1 cellular context compared by ENCODE assay signal in genomic region chr16:86222965-86223551, GRCh38.
TF ChIP-seq lines count a peak whose summit lies in the region.

No MANE protein-coding gene starts in this region.

TF ChIP-seq in HEK293, 187 proteins besides CTCF, POLR2A, EP300 and RAD21 (continued from another document):
- TF ChIP-seq, protein P1, sequence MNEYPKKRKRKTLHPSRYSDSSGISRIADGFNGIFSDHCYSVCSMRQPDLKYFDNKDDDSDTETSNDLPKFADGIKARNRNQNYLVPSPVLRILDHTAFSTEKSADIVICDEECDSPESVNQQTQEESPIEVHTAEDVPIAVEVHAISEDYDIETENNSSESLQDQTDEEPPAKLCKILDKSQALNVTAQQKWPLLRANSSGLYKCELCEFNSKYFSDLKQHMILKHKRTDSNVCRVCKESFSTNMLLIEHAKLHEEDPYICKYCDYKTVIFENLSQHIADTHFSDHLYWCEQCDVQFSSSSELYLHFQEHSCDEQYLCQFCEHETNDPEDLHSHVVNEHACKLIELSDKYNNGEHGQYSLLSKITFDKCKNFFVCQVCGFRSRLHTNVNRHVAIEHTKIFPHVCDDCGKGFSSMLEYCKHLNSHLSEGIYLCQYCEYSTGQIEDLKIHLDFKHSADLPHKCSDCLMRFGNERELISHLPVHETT (tag by site-specific recombination; IDR thresholded peaks at IDR 0.05), result no peak
